8 cellular contexts compared by ENCODE assay signal in the genomic region with DNA sequence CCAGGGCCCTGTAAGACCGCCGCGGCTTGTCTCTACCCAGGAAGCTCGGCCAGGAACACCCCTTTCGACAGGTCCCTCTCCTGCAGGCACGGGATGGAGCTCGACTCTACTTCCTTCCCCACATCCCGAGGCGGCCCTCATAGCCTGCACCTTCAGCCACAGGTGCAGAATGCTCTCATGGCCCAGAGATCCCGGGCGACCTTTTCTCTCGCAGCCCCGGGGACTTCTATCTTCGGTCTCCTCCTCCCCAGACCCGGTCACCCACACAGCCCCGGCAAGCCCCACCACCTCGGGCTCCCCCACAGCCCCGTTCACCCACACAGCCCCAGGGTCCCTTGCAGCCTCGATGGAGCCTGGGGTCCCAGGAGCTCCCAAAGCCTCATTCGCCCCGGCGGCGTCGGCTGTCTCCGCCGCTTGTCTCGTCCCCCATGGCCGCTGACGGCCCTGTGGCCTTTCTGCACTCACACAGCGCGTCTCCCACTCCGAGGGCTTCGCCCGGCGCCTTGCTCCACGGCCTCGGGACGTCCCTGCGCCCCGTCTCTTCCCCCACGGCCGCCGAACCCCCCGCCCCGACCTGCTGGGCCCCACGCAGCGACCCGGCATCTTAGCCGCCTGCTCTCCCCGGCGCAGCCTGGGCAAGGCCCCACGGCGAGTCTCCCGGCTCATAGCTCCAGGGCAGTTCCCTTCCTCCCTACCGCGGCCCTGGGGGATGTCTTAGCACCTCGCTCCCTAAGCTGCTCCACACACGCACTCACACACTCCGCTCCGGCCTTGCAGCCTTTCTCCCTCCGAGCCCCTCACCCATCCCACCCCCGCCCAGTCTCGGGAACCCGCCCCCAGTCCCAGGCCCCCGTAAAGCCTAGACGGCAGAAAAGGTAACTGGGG. TPM values are rescaled to one million over a fixed set of nuclear protein-coding genes. Genes with fewer than 3 reads are reported as not detected.
DNase-seq lines count a peak whose midpoint lies in the region; ATAC-seq and TF ChIP-seq lines count a peak whose summit lies in the region.

No MANE protein-coding gene starts in this region.

- intact Hi-C loops in left cardiac atrium (cut with DNase I): no loop called here

- H3K4me3 ChIP-seq in AG10803 (ENCODE audit: low read length): peak overlapping the region; percentile 97

- TF ChIP-seq CTCF in AG10803 (conservative IDR thresholded peaks at IDR 0.05; ENCODE audit: low read length) (no peak), progenitor cell of endocrine pancreas (IDR thresholded peaks at IDR 0.05; ENCODE audit: unreplicated experiment) (no peak)

- H3K4me3 Mint-ChIP-seq in activated naive CD8-positive, alpha-beta T cell: peak overlapping the region; percentile 97
- peak overlapping the region; percentile 95 for H3K4me3 Mint-ChIP-seq in progenitor cell of endocrine pancreas (ENCODE audit: low read depth)

- DNase-seq in AG10803 (ENCODE audit: low read depth): peak; percentile 48
- peak; percentile 23 for DNase-seq in NAMALWA (ENCODE audit: low spot score)
- peak; percentile 50 for DNase-seq in left cardiac atrium
- DNase-seq in progenitor cell of endocrine pancreas (ENCODE audit: low spot score, unreplicated experiment): peak; percentile 28

- no peaks in the 10 kb centered on the region for H3K27me3 Mint-ChIP-seq in activated naive CD8-positive, alpha-beta T cell
- no peaks in the 10 kb centered on the region for H3K27me3 Mint-ChIP-seq in progenitor cell of endocrine pancreas

- H3K4me1 Mint-ChIP-seq in activated naive CD8-positive, alpha-beta T cell (ENCODE audit: low read depth): peaks cover 50% of the 10 kb centered on the region
- peaks cover 21% of the 10 kb centered on the region for H3K4me1 Mint-ChIP-seq in progenitor cell of endocrine pancreas (ENCODE audit: low read depth)

- H3K36me3 Mint-ChIP-seq in activated naive CD8-positive, alpha-beta T cell: peaks cover 10% of the 10 kb centered on the region
- peaks cover 5% of the 10 kb centered on the region for H3K36me3 Mint-ChIP-seq in progenitor cell of endocrine pancreas (ENCODE audit: insufficient read depth)

- peak overlapping the region; percentile 97 for H3K27ac Mint-ChIP-seq in activated naive CD8-positive, alpha-beta T cell
- H3K27ac Mint-ChIP-seq in progenitor cell of endocrine pancreas: peak overlapping the region; percentile 99

- ATAC-seq in GM19372 (IDR thresholded peaks at IDR 0.05; ENCODE audit: low read depth, unreplicated experiment) (peak; percentile 12), left cardiac atrium (peak; percentile 51 to 64), GM18502 (IDR thresholded peaks at IDR 0.05; ENCODE audit: poor library complexity, unreplicated experiment) (no peak), HG03159 (IDR thresholded peaks at IDR 0.05; ENCODE audit: unreplicated experiment) (no peak)

- H3K9me3 Mint-ChIP-seq in activated naive CD8-positive, alpha-beta T cell (ENCODE audit: low read depth): no peaks in the 10 kb centered on the region
- H3K9me3 Mint-ChIP-seq in progenitor cell of endocrine pancreas (ENCODE audit: low read depth): no peaks in the 10 kb centered on the region

RNA-seq across cellular contexts. Expression of gene KIAA0753, which starts 0.6 kb away (rescaled TPM):
- total RNA-seq in left cardiac atrium (1 to 10 TPM; 4.7 to 6.3 TPM), progenitor cell of endocrine pancreas (55.9 and 58.2 TPM in 2 replicates)

RNA-seq across cellular contexts. Expression of gene TXNDC17, which starts 1.0 kb away (rescaled TPM):
- total RNA-seq in left cardiac atrium (10 to 100 TPM; 50.5 to 58.2 TPM), progenitor cell of endocrine pancreas (104 and 105 TPM in 2 replicates)

RNA-seq across cellular contexts. Expression of gene MED31, which starts 11.5 kb away (rescaled TPM):
- 10 to 100 TPM; 14.7 to 15.6 TPM for total RNA-seq in left cardiac atrium
- total RNA-seq in progenitor cell of endocrine pancreas: 17.8 and 18.2 TPM in 2 replicates

RNA-seq across cellular contexts. Expression of gene C17orf100, which starts 11.7 kb away (rescaled TPM):
- under 1 TPM; 0.59 to 0.63 TPM for total RNA-seq in left cardiac atrium
- total RNA-seq in progenitor cell of endocrine pancreas: 6.1 TPM in 2 replicates

Comparison
In these comparisons a context has a peak if more than half of its experiments do, and no peak if none do; other contexts are left out.
1. ATAC-seq: peak in GM19372 (single experiment) and left cardiac atrium (2 of 2); none in GM18502 (single experiment) and HG03159 (single experiment).
2. Peak in every context shown above with its lines, with median percentiles within 50 percentile points of each other: DNase-seq.